31 cellular contexts compared by ENCODE assay signal in genomic region chr2:39266906-39267434, GRCh38. TPM values are rescaled to one million over a fixed set of nuclear protein-coding genes. Genes with fewer than 3 reads are reported as not detected.
DNase-seq lines count a peak whose midpoint lies in the region; ATAC-seq and TF ChIP-seq lines count a peak whose summit lies in the region.
"Had no signal": no experiment of that assay in that cellular context is flagged by ENCODE, and none has a peak within 500 bp of the region (broad histone marks: within the 10 kb centered on the region; RNA-seq: fewer than 3 reads in every experiment).

No MANE protein-coding gene starts in this region.

- H3K9me3 Mint-ChIP-seq in MCF 10A (ENCODE audit: unreplicated experiment), result no peaks in the 10 kb centered on the region
- H3K9me3 Mint-ChIP-seq in activated T-helper 17 cell treated with anti-CD3 and anti-CD28 coated beads, Interleukin-2, amount 50 U/mL, for 72 hours, result no peaks in the 10 kb centered on the region
- H3K9me3 Mint-ChIP-seq: activated B cell treated with CpG ODN at 0.5 μM for 24 hours; CD4-positive, alpha-beta memory T cell; HFFc6 had no signal

- intact Hi-C loops in MCF 10A (cut with micrococcal nuclease), result no loop called here
- intact Hi-C loops in breast epithelium (cut with DNase I; ENCODE audit: low total_unique reads), result no loop called here
- intact Hi-C loops in gastrocnemius medialis (cut with DNase I; ENCODE audit: low total_unique reads), result no loop called here

- no peaks in the 10 kb centered on the region for H3K4me1 ChIP-seq in breast epithelium
- peaks cover 0 to 12% of the 10 kb centered on the region in 2 donors for H3K4me1 ChIP-seq in gastrocnemius medialis
- H3K4me1 ChIP-seq: left lung, right atrium auricular region, thyroid gland had no signal

- ATAC-seq in gastrocnemius medialis, result no peak
- no peak for ATAC-seq in HG02884 (IDR thresholded peaks at IDR 0.05; ENCODE audit: unreplicated experiment)
- no peak for ATAC-seq in activated T-helper 17 cell treated with anti-CD3 and anti-CD28 coated beads, Interleukin-2, amount 50 U/mL, for 72 hours (replicated peaks)
- ATAC-seq: left lung had no signal

- POLR2A ChIA-PET in MCF 10A (lab: Yijun Ruan, JAX), result no interaction called here

- no peak for TF ChIP-seq CTCF in MCF 10A (IDR thresholded peaks at IDR 0.05; ENCODE audit: unreplicated experiment)
- no peak for TF ChIP-seq CTCF in breast epithelium (IDR thresholded peaks at IDR 0.05)
- no peak for TF ChIP-seq CTCF in gastrocnemius medialis (IDR thresholded peaks at IDR 0.05 in 4 of 5, conservative IDR thresholded peaks at IDR 0.05 in 1 of 5)
- no peak for TF ChIP-seq CTCF in GM13976 (IDR thresholded peaks at IDR 0.05; ENCODE audit: borderline replicate concordance, control extremely low read depth, extremely low read depth, insufficient read depth, missing control alignments)

- H3K27ac Mint-ChIP-seq in MCF 10A (ENCODE audit: low read depth, unreplicated experiment), result peak overlapping the region; percentile 81
- H3K27ac Mint-ChIP-seq in activated T-helper 17 cell treated with anti-CD3 and anti-CD28 coated beads, Interleukin-2, amount 50 U/mL, for 72 hours, result no peak overlapping the region

- H3K4me1 Mint-ChIP-seq in MCF 10A (ENCODE audit: insufficient read depth, unreplicated experiment), result peaks cover 10% of the 10 kb centered on the region
- H3K4me1 Mint-ChIP-seq in activated T-helper 17 cell treated with anti-CD3 and anti-CD28 coated beads, Interleukin-2, amount 50 U/mL, for 72 hours, result peaks cover 7% of the 10 kb centered on the region

- H3K27me3 Mint-ChIP-seq in MCF 10A (ENCODE audit: insufficient read depth, unreplicated experiment), result no peaks in the 10 kb centered on the region
- H3K27me3 Mint-ChIP-seq in activated T-helper 17 cell treated with anti-CD3 and anti-CD28 coated beads, Interleukin-2, amount 50 U/mL, for 72 hours, result no peaks in the 10 kb centered on the region
- H3K27me3 Mint-ChIP-seq: activated B cell treated with CpG ODN at 0.5 μM for 24 hours; CD4-positive, alpha-beta memory T cell had no signal

- in situ Hi-C loops in gastrocnemius medialis (cut with MboI; ENCODE audit: low sequenced_read_pairs in 4 of 4), result no loop called here
- in situ Hi-C loops in GM13976 (cut with MboI; ENCODE audit: low sequenced_read_pairs, unreplicated experiment), result no loop called here

- no TSS peak for BruUV-seq in MCF 10A (replicated peaks; lab: Mats Ljungman, UMichigan)

- H3K9me3 ChIP-seq in breast epithelium (no peaks in the 10 kb centered on the region), gastrocnemius medialis (no peaks in the 10 kb centered on the region)
- H3K9me3 ChIP-seq: left lung, right atrium auricular region, spleen, stomach, thyroid gland, uterus had no signal

- H3K27ac ChIP-seq in breast epithelium (no peak overlapping the region), gastrocnemius medialis (peak overlapping the region; percentile 35 to 67 (median 57))
- H3K27ac ChIP-seq: brain microvascular endothelial cell, left lung, right atrium auricular region, stomach, thyroid gland, uterus had no signal

- H3K27me3 ChIP-seq in breast epithelium, result no peaks in the 10 kb centered on the region
- no peaks in the 10 kb centered on the region for H3K27me3 ChIP-seq in gastrocnemius medialis
- H3K27me3 ChIP-seq: brain microvascular endothelial cell, left lung, right atrium auricular region, spleen, stomach, thyroid gland, uterus had no signal

- no peak for DNase-seq in MCF 10A (ENCODE audit: unreplicated experiment)
- no peak for DNase-seq in breast epithelium (ENCODE audit: low spot score in 2 of 2)
- DNase-seq in LHCN-M2 (ENCODE audit: low read depth), result peak; percentile 25
- peak; percentile 16 for DNase-seq in astrocyte of the hippocampus (ENCODE audit: low read depth, low spot score)
- DNase-seq in gastrocnemius medialis, result no peak
- DNase-seq in GM13976 (ENCODE audit: low spot score), result no peak
- DNase-seq: activated B cell treated with CpG ODN at 0.5 μM for 24 hours; activated naive CD4-positive, alpha-beta T cell treated with Interleukin-2 at 50 U/mL for 16 hours; brain microvascular endothelial cell; CD4-positive, alpha-beta memory T cell; EL; GOT3; head of caudate nucleus; HFFc6; islet precursor cell; left lung; mesendoderm; NCI-H1436; NCI-H2081; NCI-H82; posterior cingulate gyrus; spleen; stimulated activated CD4-positive, alpha-beta T cell treated with anti-CD3 and anti-CD28 coated beads, Interleukin-2, amount 100 ng/mL, for 24 hours; stomach; thyroid gland; uterus had no signal

- H3K4me3 ChIP-seq in breast epithelium (no peak overlapping the region), gastrocnemius medialis (no peak overlapping the region)
- H3K4me3 ChIP-seq: left lung, right atrium auricular region, spleen, stomach, thyroid gland, uterus had no signal

- peaks cover 30% of the 10 kb centered on the region for H3K36me3 Mint-ChIP-seq in MCF 10A (ENCODE audit: insufficient read depth, unreplicated experiment)
- H3K36me3 Mint-ChIP-seq in activated T-helper 17 cell treated with anti-CD3 and anti-CD28 coated beads, Interleukin-2, amount 50 U/mL, for 72 hours (ENCODE audit: low read depth), result peaks cover 47% of the 10 kb centered on the region

- no peaks in the 10 kb centered on the region for H3K36me3 ChIP-seq in breast epithelium
- H3K36me3 ChIP-seq in gastrocnemius medialis, result peaks cover 0 to 34% of the 10 kb centered on the region in 2 donors
- H3K36me3 ChIP-seq: uterus had no signal

- no peak overlapping the region for H3K4me3 Mint-ChIP-seq in MCF 10A (ENCODE audit: unreplicated experiment)
- H3K4me3 Mint-ChIP-seq in activated T-helper 17 cell treated with anti-CD3 and anti-CD28 coated beads, Interleukin-2, amount 50 U/mL, for 72 hours, result no peak overlapping the region
- H3K4me3 Mint-ChIP-seq: HFFc6 had no signal

- CTCF ChIA-PET in MCF 10A (lab: Yijun Ruan, JAX), result interaction anchor here (0.6 to 0.7 kb wide), 3 partner anchors 37 to 177 kb away, joined by 3 read pairs; no protein-coding TSS in a partner anchor

- TF ChIP-seq POLR2A in breast epithelium (IDR thresholded peaks at IDR 0.05), result no peak
- no peak for TF ChIP-seq POLR2A in gastrocnemius medialis (IDR thresholded peaks at IDR 0.05)

RNA-seq across cellular contexts. Expression of gene CDKL4, which starts 23.2 kb away (rescaled TPM):
- 1.1 TPM in 1 of 2 replicates, not detected in the other for total RNA-seq in MCF 10A (2022)
- 1 to 10 TPM in 1 of 3 donors, under 1 TPM in 1, not detected in 1; 0.33 to 2.6 TPM for total RNA-seq in breast epithelium
- 0.19 TPM in 1 of 2 replicates, not detected in the other for total RNA-seq in LHCN-M2 (2014; rRNA removed)
- 0.05 TPM for polyA plus RNA-seq in LHCN-M2 (2012)
- total RNA-seq in gastrocnemius medialis, result 1 to 10 TPM in 1 of 4 donors, under 1 TPM in 1, not detected in 2; 0.36 to 1.1 TPM
- under 1 TPM; 0.35 to 0.50 TPM for total RNA-seq in activated T-helper 17 cell treated with anti-CD3 and anti-CD28 coated beads, Interleukin-2, amount 50 U/mL, for 72 hours
- total RNA-seq: A172, HT1080 had no signal
- polyA plus RNA-seq: CD4-positive, alpha-beta memory T cell; stomach had no signal

Comparison
In these comparisons a context has a peak if more than half of its experiments do, and no peak if none do; other contexts are left out.
1. DNase-seq: peak in LHCN-M2 (single experiment) and astrocyte of the hippocampus (single experiment); none in MCF 10A (single experiment), breast epithelium (0 of 2), gastrocnemius medialis (0 of 2) and GM13976 (single experiment).
2. H3K27ac ChIP-seq: peak in gastrocnemius medialis (4 of 4); none in breast epithelium (0 of 2).